In the genomic region with DNA sequence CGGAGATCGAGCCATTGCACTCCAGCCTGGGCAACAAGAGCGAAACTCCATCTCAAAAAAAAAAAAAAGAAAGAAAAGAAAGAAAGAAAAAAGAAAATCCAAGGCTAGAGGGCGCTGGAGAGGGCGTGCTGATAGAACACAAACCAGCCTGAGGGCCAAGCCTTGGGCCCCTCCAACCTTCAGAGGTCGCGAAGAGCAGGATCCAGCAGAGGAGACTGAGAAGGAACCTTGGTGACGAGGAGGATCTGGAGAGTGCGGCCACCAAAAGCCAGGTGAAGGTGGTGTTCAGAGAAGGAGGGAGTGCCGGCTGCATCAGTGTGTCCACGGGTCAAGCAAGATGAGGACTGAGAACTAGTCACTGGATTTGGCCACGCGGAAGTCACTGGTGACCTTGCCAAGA, we compare ENCODE assay signal across 9 cellular contexts. TPM values are rescaled to one million over a fixed set of nuclear protein-coding genes. Genes with fewer than 3 reads are reported as not detected.
DNase-seq lines count a peak whose midpoint lies in the region; ATAC-seq and TF ChIP-seq lines count a peak whose summit lies in the region.
"Had no signal": no experiment of that assay in that cellular context is flagged by ENCODE, and none has a peak within 500 bp of the region (broad histone marks: within the 10 kb centered on the region; RNA-seq: fewer than 3 reads in every experiment).

No MANE protein-coding gene starts in this region.

- peak; percentile 40 for DNase-seq in stimulated activated CD4-positive, alpha-beta T cell treated with anti-CD3 and anti-CD28 coated beads, Interleukin-15, amount 100 ng/mL, for 24 hours
- DNase-seq in stimulated activated CD4-positive, alpha-beta T cell treated with anti-CD3 and anti-CD28 coated beads, Interleukin-12 subunit alpha, Interleukin-12 subunit beta, amount 100 ng/mL, for 4 hours: no peak
- DNase-seq in SJCRH30 (peak; percentile 41 to 62), fibroblast of lung (ENCODE audit: low read depth in 2 of 2) (no peak), upper lobe of right lung (no peak), NCI-H2107 (lab: John Stamatoyannopoulos, UW) (no peak)
- DNase-seq: occipital lobe had no signal

- H3K36me3 ChIP-seq in SJCRH30 (no peaks in the 10 kb centered on the region), fibroblast of lung (ENCODE audit: control insufficient read depth, insufficient read depth, low read length) (no peaks in the 10 kb centered on the region), upper lobe of right lung (no peaks in the 10 kb centered on the region)

- H3K4me3 ChIP-seq in SJCRH30: no peak overlapping the region
- H3K4me3 ChIP-seq in fibroblast of lung (replicated peaks in 1 of 4; ENCODE audit: control extremely low read depth in 1 of 4, insufficient read depth in 1 of 4, low read depth in 3 of 4, low read length in 4 of 4): no peak overlapping the region
- H3K4me3 ChIP-seq in upper lobe of right lung: no peak overlapping the region

- H4K20me1 ChIP-seq in fibroblast of lung (ENCODE audit: control insufficient read depth, extremely low read depth, insufficient read depth, low read length): no peaks in the 10 kb centered on the region

- peaks cover 11% of the 10 kb centered on the region for H3K79me2 ChIP-seq in fibroblast of lung (ENCODE audit: control insufficient read depth, insufficient read depth, low read length)

- intact Hi-C loops in upper lobe of right lung (cut with DNase I): loop anchor here (10.0 kb wide), 1 partner anchor 135 kb away; no protein-coding TSS in a partner anchor

- no peaks in the 10 kb centered on the region; the same call in 1 of the 2 replicates for H3K27me3 ChIP-seq in SJCRH30
- no peaks in the 10 kb centered on the region for H3K27me3 ChIP-seq in fibroblast of lung (ENCODE audit: control insufficient read depth, insufficient read depth, low read length)
- no peaks in the 10 kb centered on the region for H3K27me3 ChIP-seq in upper lobe of right lung

- no peak overlapping the region for H2AFZ ChIP-seq in fibroblast of lung (ENCODE audit: low read length)

- H3K9me3 ChIP-seq in SJCRH30 (replicated peaks): no peaks in the 10 kb centered on the region
- H3K9me3 ChIP-seq in fibroblast of lung (ENCODE audit: control insufficient read depth, insufficient read depth, low read depth, low read length): no peaks in the 10 kb centered on the region
- H3K9me3 ChIP-seq in upper lobe of right lung: no peaks in the 10 kb centered on the region

- ATAC-seq in upper lobe of right lung (no peak), GM21717 (IDR thresholded peaks at IDR 0.05; ENCODE audit: unreplicated experiment) (no peak), GM18502 (IDR thresholded peaks at IDR 0.05; ENCODE audit: poor library complexity, unreplicated experiment) (no peak)

- TF ChIP-seq CTCF in fibroblast of lung (conservative IDR thresholded peaks at IDR 0.05 in 1 of 2, IDR thresholded peaks at IDR 0.05 in 1 of 2; ENCODE audit: low read depth in 1 of 2, low read length in 2 of 2) (peak; percentile 22 to 58), upper lobe of right lung (IDR thresholded peaks at IDR 0.05) (peak; percentile 35)

- H3K4me1 ChIP-seq in SJCRH30 (peaks cover 11% of the 10 kb centered on the region), fibroblast of lung (ENCODE audit: control insufficient read depth, extremely low read depth, insufficient read depth, low read length) (peaks cover 21% of the 10 kb centered on the region), upper lobe of right lung (peaks cover 14% of the 10 kb centered on the region)

- H3K4me2 ChIP-seq in fibroblast of lung (ENCODE audit: extremely low read depth, insufficient read depth, low read length): no peak overlapping the region

- no peak overlapping the region for H3K27ac ChIP-seq in SJCRH30
- no peak overlapping the region for H3K27ac ChIP-seq in fibroblast of lung (ENCODE audit: insufficient read depth, low read length)
- no peak overlapping the region for H3K27ac ChIP-seq in upper lobe of right lung

- H3K9ac ChIP-seq in fibroblast of lung (ENCODE audit: insufficient read depth, low read length): no peak overlapping the region

RNA-seq across cellular contexts. Expression of a gene that starts 4.1 kb away (rescaled TPM):
- total RNA-seq in SJCRH30 (2014; rRNA removed; shearing (Covaris generic)): 279 and 298 TPM in 2 replicates
- 394 and 677 TPM in 2 replicates for total RNA-seq in fibroblast of lung
- 128 and 186 TPM in 2 replicates for polyA plus RNA-seq in fibroblast of lung
- polyA plus RNA-seq in fibroblast of lung (2012): 362 and 387 TPM in 2 replicates
- 1,364 and 1,482 TPM in 2 replicates for polyA minus RNA-seq in fibroblast of lung (ENCODE audit: low replicate concordance)
- total RNA-seq in upper lobe of right lung: 432 TPM

Comparison
In these comparisons a context has a peak if more than half of its experiments do, and no peak if none do; other contexts are left out.
1. DNase-seq: peak in stimulated activated CD4-positive, alpha-beta T cell treated with anti-CD3 and anti-CD28 coated beads, Interleukin-15, amount 100 ng/mL, for 24 hours (single experiment) and SJCRH30 (2 of 2); none in stimulated activated CD4-positive, alpha-beta T cell treated with anti-CD3 and anti-CD28 coated beads, Interleukin-12 subunit alpha, Interleukin-12 subunit beta, amount 100 ng/mL, for 4 hours (single experiment), fibroblast of lung (0 of 2), upper lobe of right lung (single experiment) and NCI-H2107 (single experiment).